9 cellular contexts compared by ENCODE assay signal in the genomic region with DNA sequence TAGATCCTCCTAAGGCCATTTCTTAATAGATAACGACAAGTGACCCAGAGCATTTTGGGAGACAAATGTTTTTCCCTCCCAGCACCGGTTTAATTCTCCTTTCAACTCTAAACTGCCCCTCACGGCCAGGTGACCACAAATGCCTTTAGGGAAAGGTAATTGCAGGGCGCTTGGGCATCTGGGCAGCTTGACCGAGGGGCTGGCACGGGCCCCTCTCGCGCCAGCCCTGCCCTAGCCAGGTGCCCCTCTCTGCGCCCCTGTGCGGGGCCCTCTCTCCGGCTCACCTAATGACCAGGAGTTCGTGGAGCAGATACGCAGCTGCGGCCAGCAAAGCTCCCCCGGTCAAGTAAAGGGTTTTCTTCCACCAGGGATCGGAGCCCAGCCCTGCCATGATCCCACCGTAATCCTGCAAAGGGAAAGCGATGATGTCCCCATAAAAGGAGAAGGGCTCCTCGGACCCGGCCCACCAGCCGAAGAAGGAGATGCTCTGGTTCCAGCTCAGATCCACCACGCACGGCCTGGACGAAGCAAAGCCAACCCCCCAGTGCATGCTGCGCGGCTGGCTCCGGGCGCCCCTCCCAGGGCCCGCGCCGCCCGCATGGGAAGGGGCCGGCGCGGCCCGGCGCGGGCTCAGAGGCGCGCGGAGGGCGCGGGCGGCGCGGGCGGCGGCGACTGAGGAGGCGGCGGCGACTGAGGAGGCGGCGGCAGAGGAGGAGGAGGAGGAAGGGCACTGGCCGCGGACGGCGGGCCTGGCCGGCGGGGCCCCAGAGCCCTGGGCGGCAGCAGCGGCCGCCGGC. TPM values are rescaled to one million over a fixed set of nuclear protein-coding genes. Genes with fewer than 3 reads are reported as not detected.
DNase-seq lines count a peak whose midpoint lies in the region; ATAC-seq, FAIRE-seq and TF ChIP-seq lines count a peak whose summit lies in the region.
"Had no signal": no experiment of that assay in that cellular context is flagged by ENCODE, and none has a peak within 500 bp of the region (broad histone marks: within the 10 kb centered on the region; RNA-seq: fewer than 3 reads in every experiment).

No MANE protein-coding gene starts in this region.

- H2BK15ac ChIP-seq in IMR-90 (ENCODE audit: low read depth, low read length): no peak overlapping the region

- H4K20me1 ChIP-seq in IMR-90 (ENCODE audit: insufficient read depth, low read length): no peaks in the 10 kb centered on the region
- H4K20me1 ChIP-seq in mammary epithelial cell (ENCODE audit: insufficient read depth, low read length): no peaks in the 10 kb centered on the region

- H3K9me3 ChIP-seq in IMR-90 (ENCODE audit: control insufficient read depth, insufficient read depth, low read length): no peaks in the 10 kb centered on the region
- no peaks in the 10 kb centered on the region for H3K9me3 ChIP-seq in mammary epithelial cell (replicated peaks; ENCODE audit: insufficient read depth, low read length)
- H3K9me3 ChIP-seq in lung (ENCODE audit: control insufficient read depth in 2 of 2, insufficient read depth in 1 of 2, low read length in 1 of 2): no peaks in the 10 kb centered on the region

- H3K4me1 ChIP-seq in IMR-90 (ENCODE audit: control insufficient read depth, insufficient read depth, low read length) (peaks cover 3% of the 10 kb centered on the region; the same call in 1 of the 2 replicates), mammary epithelial cell (ENCODE audit: insufficient read depth, low read length) (peaks cover 23% of the 10 kb centered on the region), lung (ENCODE audit: control insufficient read depth in 2 of 2, insufficient read depth in 2 of 2, low read length in 2 of 2) (peaks cover 0 to 4% of the 10 kb centered on the region in 2 donors)

- TF ChIP-seq CTCF in 22Rv1 (IDR thresholded peaks at IDR 0.05) (no peak), IMR-90 (conservative IDR thresholded peaks at IDR 0.05; ENCODE audit: low read depth, low read length) (no peak), mammary epithelial cell (conservative IDR thresholded peaks at IDR 0.05 in 1 of 2, IDR thresholded peaks at IDR 0.05 in 1 of 2; ENCODE audit: extremely low read depth in 1 of 2, insufficient read depth in 1 of 2, low read depth in 1 of 2, low read length in 2 of 2) (no peak), lung (IDR thresholded peaks at IDR 0.05; ENCODE audit: control extremely low read depth, extremely low read depth) (no peak), RWPE1 (conservative IDR thresholded peaks at IDR 0.05; ENCODE audit: low read depth) (no peak)

- TF ChIP-seq RAD21 in IMR-90 (IDR thresholded peaks at IDR 0.05; ENCODE audit: low read length): no peak

- H2AFZ ChIP-seq in IMR-90 (replicated peaks; ENCODE audit: low read length, poor library complexity) (peak overlapping the region; percentile 81), mammary epithelial cell (ENCODE audit: low read depth, low read length) (peak overlapping the region; percentile 79)

- H3K9ac ChIP-seq in IMR-90 (ENCODE audit: low read depth, low read length) (peak overlapping the region; percentile 21; the same call in 1 of the 2 replicates), mammary epithelial cell (ENCODE audit: insufficient read depth, low read length) (peak overlapping the region; percentile 37)

- H3K9me1 ChIP-seq in IMR-90 (ENCODE audit: insufficient read depth, low read length): peaks cover 2% of the 10 kb centered on the region; the same call in 1 of the 2 replicates

- FAIRE-seq in urothelium cell line (lab: Jason Lieb, UNC): no peak
- FAIRE-seq: GM18507 had no signal

- DNase-seq in IMR-90 (peak; percentile 3), mammary epithelial cell (no peak), lung (ENCODE audit: low spot score) (no peak), urothelium cell line (ENCODE audit: low spot score) (peak; percentile 12), OCI-M1 (lab: John Stamatoyannopoulos, UW) (no peak), RWPE1 (ENCODE audit: low spot score) (no peak)

- peak overlapping the region; percentile 30 for H2AK9ac ChIP-seq in IMR-90 (replicated peaks; ENCODE audit: low read depth, low read length, poor library complexity)

- intact Hi-C loops in IMR-90 (cut with micrococcal nuclease): no loop called here
- intact Hi-C loops in mammary epithelial cell (cut with micrococcal nuclease): loop anchor here (2.0 kb wide), 1 partner anchor 44 kb away; no protein-coding TSS in a partner anchor

- H4K5ac ChIP-seq in IMR-90 (ENCODE audit: low read depth, low read length): no peak overlapping the region

- H3K14ac ChIP-seq in IMR-90 (replicated peaks; ENCODE audit: low read depth, low read length): 0 out of 2 replicates have a peak overlapping the region, but pooled peaks have one; percentile 29

- H2AK5ac ChIP-seq in IMR-90 (ENCODE audit: low read depth, low read length): no peak overlapping the region

- H2BK20ac ChIP-seq in IMR-90 (ENCODE audit: low read depth, low read length): no peak overlapping the region

- H4K91ac ChIP-seq in IMR-90 (ENCODE audit: insufficient read depth, low read depth, low read length): no peak overlapping the region

- H3K4me3 ChIP-seq in IMR-90 (ENCODE audit: insufficient read depth, low read depth, low read length): peak overlapping the region; percentile 51
- H3K4me3 ChIP-seq in mammary epithelial cell (replicated peaks in 1 of 3; ENCODE audit: insufficient read depth in 1 of 3, low read depth in 2 of 3, low read length in 3 of 3): peak overlapping the region; percentile 63 to 87 (median 64)
- peak overlapping the region; percentile 62 for H3K4me3 ChIP-seq in lung

- peak overlapping the region; percentile 1; the same call in 1 of the 2 replicates for H3K23ac ChIP-seq in IMR-90 (ENCODE audit: low read depth, low read length)

- no TSS peak for BruUV-seq in IMR-90 (replicated peaks; lab: Mats Ljungman, UMichigan)
- BruUV-seq in mammary epithelial cell (replicated peaks; lab: Mats Ljungman, UMichigan): no TSS peak

- in situ Hi-C loops in IMR-90 (cut with MboI; ENCODE audit: low sequenced_read_pairs): no loop called here
- in situ Hi-C loops in mammary epithelial cell (cut with MboI; ENCODE audit: low sequenced_read_pairs in 2 of 2): loop anchor here in 1 of 2 donors (10.0 kb wide), 1 partner anchor 46 kb away; the partner anchor contains the start of gene COQ3

- CTCF ChIA-PET in IMR-90 (lab: Yijun Ruan, JAX) (no interaction called here), mammary epithelial cell (lab: Charles Lee; ENCODE audit: low non-redundant PET) (no interaction called here), RWPE1 (lab: Yijun Ruan, JAX) (interaction anchor here (0.6 to 1.1 kb wide), 5 partner anchors 11 to 74 kb away, joined by 3 to 5 read pairs (median 4); no protein-coding TSS in a partner anchor)

- no peaks in the 10 kb centered on the region for H3K79me1 ChIP-seq in IMR-90 (ENCODE audit: low read depth in 1 of 2, low read length in 2 of 2)

- H3K27me3 ChIP-seq in IMR-90 (ENCODE audit: control insufficient read depth, insufficient read depth, low read length) (peaks cover 7% of the 10 kb centered on the region; the same call in 1 of the 2 replicates), mammary epithelial cell (ENCODE audit: insufficient read depth, low read length) (no peaks in the 10 kb centered on the region), lung (ENCODE audit: control insufficient read depth, insufficient read depth) (peaks cover 3% of the 10 kb centered on the region)

- ATAC-seq in GM19043 (IDR thresholded peaks at IDR 0.05; ENCODE audit: low read depth, unreplicated experiment) (peak; percentile 37), IMR-90 (ENCODE audit: low read depth) (peak; percentile 72), lung (ENCODE audit: insufficient read depth, low FRiP score) (no peak)

- no peaks in the 10 kb centered on the region for H3K79me2 ChIP-seq in mammary epithelial cell (ENCODE audit: insufficient read depth, low read length)

- POLR2A ChIA-PET in IMR-90 (lab: Charles Lee; ENCODE audit: unreplicated experiment) (no interaction called here), RWPE1 (lab: Yijun Ruan, JAX; ENCODE audit: low non-redundant PET) (interaction anchor here (0.6 kb wide), 1 partner anchor 45 kb away, joined by 4 read pairs; the partner anchor contains the start of gene COQ3)

- peak overlapping the region; percentile 17; the same call in 1 of the 2 replicates for H3K56ac ChIP-seq in IMR-90 (ENCODE audit: extremely low read depth, insufficient read depth, low read length)

- H3K18ac ChIP-seq in IMR-90 (ENCODE audit: low read depth, low read length): no peak overlapping the region

- H3K36me3 ChIP-seq in IMR-90 (ENCODE audit: control insufficient read depth, insufficient read depth, low read length) (no peaks in the 10 kb centered on the region), mammary epithelial cell (ENCODE audit: insufficient read depth, low read length) (no peaks in the 10 kb centered on the region), lung (ENCODE audit: control insufficient read depth in 2 of 2, insufficient read depth in 2 of 2, low read length in 2 of 2) (no peaks in the 10 kb centered on the region)

- H3K27ac ChIP-seq in 22Rv1 (peak overlapping the region; percentile 81), IMR-90 (ENCODE audit: insufficient read depth, low read length) (no peak overlapping the region; the same call in 1 of the 2 replicates), mammary epithelial cell (ENCODE audit: insufficient read depth, low read depth, low read length) (no peak overlapping the region), lung (ENCODE audit: low read depth in 1 of 2, low read length in 1 of 2) (peak overlapping the region in 1 of 2 donors; percentile 56), RWPE1 (no peak overlapping the region)

- TF ChIP-seq POLR2A in IMR-90 (IDR thresholded peaks at IDR 0.05; ENCODE audit: low read depth, low read length): no peak

- dilution Hi-C loops in IMR-90 (cut with HindIII; ENCODE audit: low sequenced_read_pairs, unreplicated experiment): no loop called here
- dilution Hi-C loops in mammary epithelial cell (cut with HindIII; ENCODE audit: low sequenced_read_pairs): no loop called here

- peak overlapping the region in 1 of 2 experiments; percentile 40; a peak in 1 of 4 replicates for H4K8ac ChIP-seq in IMR-90 (ENCODE audit: low read depth in 2 of 2, low read length in 2 of 2)

- H2BK120ac ChIP-seq in IMR-90 (ENCODE audit: low read depth, low read length): no peak overlapping the region

- WGBS in IMR-90 (ENCODE audit: extremely low coverage in 2 of 2, insufficient read length in 1 of 2), 2 experiments: 7% methylated on average over 16 of the region's 64 CpGs; no CpG with 5 or more reads in 1 of the 2 experiments
- 4% methylated on average over 28 of the region's 64 CpGs for WGBS in mammary epithelial cell (ENCODE audit: low coverage, missing lambda C conversion rate)
- 8% methylated on average over 41 to 64 of the region's 64 CpGs for WGBS in lung, 2 donors

- no peak overlapping the region for H2BK5ac ChIP-seq in IMR-90 (ENCODE audit: low read depth, low read length, poor library complexity, severe bottlenecking)

- H3K4me2 ChIP-seq in IMR-90 (ENCODE audit: low read depth, low read length) (peak overlapping the region; percentile 76), mammary epithelial cell (ENCODE audit: insufficient read depth, low read depth, low read length) (peak overlapping the region; percentile 97)

- H3K4ac ChIP-seq in IMR-90 (ENCODE audit: low read depth, low read length): no peak overlapping the region; the same call in 1 of the 2 replicates

RNA-seq across cellular contexts. Expression of gene FAXC, which starts 0.5 kb away (rescaled TPM):
- 1.1 and 1.9 TPM in 2 replicates for total RNA-seq in IMR-90 (2012; rRNA removed)
- polyA plus RNA-seq in IMR-90 (2012; rRNA removed): 2.7 and 3.4 TPM in 2 replicates
- polyA plus RNA-seq in IMR-90 (2012; cell fraction: cytosol; rRNA removed): 0.57 and 1.3 TPM in 2 replicates
- 0.84 and 5.0 TPM in 2 replicates for polyA plus RNA-seq in IMR-90 (2012; cell fraction: nucleus; rRNA removed; ENCODE audit: low replicate concordance)
- total RNA-seq in mammary epithelial cell: 1 to 10 TPM; 7.2 to 7.6 TPM
- 9.5 TPM for polyA plus RNA-seq in mammary epithelial cell
- 3.7 TPM for polyA minus RNA-seq in mammary epithelial cell
- 1 to 10 TPM; 4.0 to 5.9 TPM for total RNA-seq in lung
- polyA plus RNA-seq in lung: 1 to 10 TPM; 1.1 to 4.0 TPM

RNA-seq across cellular contexts. Expression of gene COQ3, which starts 45.0 kb away (rescaled TPM):
- total RNA-seq in IMR-90 (2012; rRNA removed) (8.2 and 9.2 TPM in 2 replicates), mammary epithelial cell (10 to 100 TPM in 1 of 2 donors, 1 to 10 TPM in 1; 4.3 to 12.8 TPM), lung (1 to 10 TPM; 2.8 to 6.5 TPM)
- polyA plus RNA-seq in IMR-90 (2012; rRNA removed) (7.1 and 8.9 TPM in 2 replicates), mammary epithelial cell (10.6 TPM), lung (10 to 100 TPM in 1 of 2 donors, 1 to 10 TPM in 1; 5.3 to 11.7 TPM)
- polyA plus RNA-seq in IMR-90 (2012; cell fraction: cytosol; rRNA removed): 1.3 and 1.9 TPM in 2 replicates
- 0.85 and 5.2 TPM in 2 replicates for polyA plus RNA-seq in IMR-90 (2012; cell fraction: nucleus; rRNA removed; ENCODE audit: low replicate concordance)
- polyA minus RNA-seq in mammary epithelial cell: 7.5 TPM

Comparison
In these comparisons a context has a peak if more than half of its experiments do, and no peak if none do; other contexts are left out.
1. DNase-seq: peak in IMR-90 (single experiment) and urothelium cell line (single experiment); none in mammary epithelial cell (single experiment), lung (single experiment), OCI-M1 (single experiment) and RWPE1 (single experiment).
2. Peak in every context shown above with its lines, with median percentiles within 50 percentile points of each other: H3K4me3 ChIP-seq.